8 cellular contexts compared by ENCODE assay signal in genomic region chr10:124916585-124917167, GRCh38. TPM values are rescaled to one million over a fixed set of nuclear protein-coding genes. Genes with fewer than 3 reads are reported as not detected.
A peak's percentile ranks its signal among the peaks of the same experiment; 100 is the strongest.
DNase-seq lines count a peak whose midpoint lies in the region; ATAC-seq, FAIRE-seq and TF ChIP-seq lines count a peak whose summit lies in the region.

No MANE protein-coding gene starts in this region.

- H3K9ac ChIP-seq in DND-41 (ENCODE audit: low read depth, low read length) (peak overlapping the region; percentile 79), KMS-11 (peak overlapping the region; percentile 84), fibroblast of lung (ENCODE audit: insufficient read depth, low read length) (peak overlapping the region; percentile 95)

- H4K20me1 ChIP-seq in DND-41 (ENCODE audit: insufficient read depth, low read length) (peaks cover 40% of the 10 kb centered on the region), KMS-11 (ENCODE audit: insufficient read depth) (no peaks in the 10 kb centered on the region), fibroblast of lung (ENCODE audit: control insufficient read depth, extremely low read depth, insufficient read depth, low read length) (peaks cover 4% of the 10 kb centered on the region)

- H3K9me3 Mint-ChIP-seq in naive B cell, result no peaks in the 10 kb centered on the region
- no peaks in the 10 kb centered on the region for H3K9me3 Mint-ChIP-seq in stimulated activated effector memory CD8-positive, alpha-beta T cell treated with anti-CD3 and anti-CD28 coated beads, Interleukin-12 subunit alpha, Interleukin-12 subunit beta, amount 100 ng/mL, for 72 hours

- H3K4me3 Mint-ChIP-seq in naive B cell, result peak overlapping the region; percentile 85 to 94 (median 91)
- H3K4me3 Mint-ChIP-seq in stimulated activated effector memory CD8-positive, alpha-beta T cell treated with anti-CD3 and anti-CD28 coated beads, Interleukin-12 subunit alpha, Interleukin-12 subunit beta, amount 100 ng/mL, for 72 hours, result peak overlapping the region; percentile 86

- H3K4me1 ChIP-seq in DND-41 (ENCODE audit: insufficient read depth, low read length) (peaks cover 39% of the 10 kb centered on the region), KMS-11 (ENCODE audit: low read depth, poor library complexity, severe bottlenecking) (peaks cover 30% of the 10 kb centered on the region), fibroblast of lung (ENCODE audit: control insufficient read depth, extremely low read depth, insufficient read depth, low read length) (peaks cover 7% of the 10 kb centered on the region)

- H3K9me3 ChIP-seq in DND-41 (ENCODE audit: insufficient read depth, low read length, severe bottlenecking) (no peaks in the 10 kb centered on the region), fibroblast of lung (ENCODE audit: control insufficient read depth, insufficient read depth, low read depth, low read length) (no peaks in the 10 kb centered on the region)

- H3K27me3 ChIP-seq in DND-41 (ENCODE audit: insufficient read depth, low read length, poor library complexity) (peaks cover 3% of the 10 kb centered on the region), KMS-11 (ENCODE audit: insufficient read depth, low read depth) (no peaks in the 10 kb centered on the region), fibroblast of lung (ENCODE audit: control insufficient read depth, insufficient read depth, low read length) (no peaks in the 10 kb centered on the region)

- peaks cover 0 to 7% of the 10 kb centered on the region in 2 donors for H3K36me3 Mint-ChIP-seq in naive B cell
- H3K36me3 Mint-ChIP-seq in stimulated activated effector memory CD8-positive, alpha-beta T cell treated with anti-CD3 and anti-CD28 coated beads, Interleukin-12 subunit alpha, Interleukin-12 subunit beta, amount 100 ng/mL, for 72 hours, result peaks cover 12% of the 10 kb centered on the region

- DNase-seq in DND-41 (peak; percentile 96), RCC 7860 (ENCODE audit: low spot score) (peak; percentile 86), fibroblast of lung (ENCODE audit: low read depth in 2 of 2) (peak; percentile 94), naive B cell (peak; percentile 98)
- DNase-seq in activated T-helper 1 cell treated with anti-CD3 and anti-CD28 coated beads, Interleukin-2, amount 50 U/mL, for 16 hours (ENCODE audit: low read depth in 1 of 2, low spot score in 1 of 2), result peak; percentile 93 to 95
- DNase-seq in stimulated activated effector memory CD8-positive, alpha-beta T cell treated with anti-CD3 and anti-CD28 coated beads, Interleukin-12 subunit alpha, Interleukin-12 subunit beta, amount 100 ng/mL, for 72 hours (ENCODE audit: low spot score in 2 of 2), result peak; percentile 94 to 95

- H3K27ac Mint-ChIP-seq in naive B cell, result peak overlapping the region; percentile 78 to 98 (median 95)
- peak overlapping the region; percentile 95 for H3K27ac Mint-ChIP-seq in stimulated activated effector memory CD8-positive, alpha-beta T cell treated with anti-CD3 and anti-CD28 coated beads, Interleukin-12 subunit alpha, Interleukin-12 subunit beta, amount 100 ng/mL, for 72 hours

- H3K4me2 ChIP-seq in DND-41 (ENCODE audit: insufficient read depth, low read length), result peak overlapping the region; percentile 80
- H3K4me2 ChIP-seq in KMS-11, result peak overlapping the region; percentile 81
- peak overlapping the region; percentile 91 for H3K4me2 ChIP-seq in fibroblast of lung (ENCODE audit: extremely low read depth, insufficient read depth, low read length)

- FAIRE-seq in RCC 7860 (lab: Jason Lieb, UNC), result no peak

- H3K36me3 ChIP-seq in DND-41 (ENCODE audit: insufficient read depth, low read length) (peaks cover 3% of the 10 kb centered on the region; the same call in 1 of the 2 replicates), KMS-11 (ENCODE audit: insufficient read depth) (no peaks in the 10 kb centered on the region), fibroblast of lung (ENCODE audit: control insufficient read depth, insufficient read depth, low read length) (no peaks in the 10 kb centered on the region)

- ATAC-seq in DND-41 (ENCODE audit: insufficient read depth, low read depth), result peak; percentile 94
- peak; percentile 93 for ATAC-seq in GM21786 (IDR thresholded peaks at IDR 0.05; ENCODE audit: unreplicated experiment)
- ATAC-seq in naive B cell (ENCODE audit: low read depth in 2 of 2), result peak; percentile 91 to 93
- peak; percentile 98 for ATAC-seq in stimulated activated effector memory CD8-positive, alpha-beta T cell treated with anti-CD3 and anti-CD28 coated beads, Interleukin-12 subunit alpha, Interleukin-12 subunit beta, amount 100 ng/mL, for 72 hours

- H3K79me2 ChIP-seq in DND-41 (ENCODE audit: insufficient read depth, low read length), result peaks cover 53% of the 10 kb centered on the region
- peaks cover 42% of the 10 kb centered on the region for H3K79me2 ChIP-seq in KMS-11 (ENCODE audit: insufficient read depth, low read depth)
- H3K79me2 ChIP-seq in fibroblast of lung (ENCODE audit: control insufficient read depth, insufficient read depth, low read length), result peaks cover 44% of the 10 kb centered on the region

- H3K27ac ChIP-seq in DND-41 (ENCODE audit: low read length), result peak overlapping the region; percentile 83
- H3K27ac ChIP-seq in KMS-11, result peak overlapping the region; percentile 75
- H3K27ac ChIP-seq in fibroblast of lung (ENCODE audit: insufficient read depth, low read length), result peak overlapping the region; percentile 89

- peak overlapping the region; percentile 73 to 94; a peak in 3 of 4 replicates for H3K4me3 ChIP-seq in DND-41 (ENCODE audit: low read depth in 1 of 2, low read length in 2 of 2)
- H3K4me3 ChIP-seq in KMS-11 (IDR thresholded peaks at IDR 0.05; ENCODE audit: insufficient read depth, low read depth, low read length), result no peak overlapping the region
- peak overlapping the region; percentile 73 to 99 (median 96) for H3K4me3 ChIP-seq in fibroblast of lung (replicated peaks in 1 of 4; ENCODE audit: control extremely low read depth in 1 of 4, insufficient read depth in 1 of 4, low read depth in 3 of 4, low read length in 4 of 4)

- H3K27me3 Mint-ChIP-seq in naive B cell, result peaks cover 8 to 12% (median 12%) of the 10 kb centered on the region in 3 donors

- H2AFZ ChIP-seq in DND-41 (ENCODE audit: low read depth, low read length), result peak overlapping the region; percentile 90
- peak overlapping the region; percentile 62 for H2AFZ ChIP-seq in KMS-11 (ENCODE audit: low read depth)
- peak overlapping the region; percentile 23 for H2AFZ ChIP-seq in fibroblast of lung (ENCODE audit: low read length)

- TF ChIP-seq CTCF in DND-41 (IDR thresholded peaks at IDR 0.05; ENCODE audit: borderline replicate concordance, extremely low read depth, low read length, poor library complexity, severe bottlenecking) (no peak), KMS-11 (conservative IDR thresholded peaks at IDR 0.05; ENCODE audit: low read depth, low read length) (no peak), fibroblast of lung (conservative IDR thresholded peaks at IDR 0.05 in 1 of 2, IDR thresholded peaks at IDR 0.05 in 1 of 2; ENCODE audit: low read depth in 1 of 2, low read length in 2 of 2) (no peak)

- H3K4me1 Mint-ChIP-seq in naive B cell, result peaks cover 27 to 41% (median 36%) of the 10 kb centered on the region in 3 donors
- peaks cover 23% of the 10 kb centered on the region for H3K4me1 Mint-ChIP-seq in stimulated activated effector memory CD8-positive, alpha-beta T cell treated with anti-CD3 and anti-CD28 coated beads, Interleukin-12 subunit alpha, Interleukin-12 subunit beta, amount 100 ng/mL, for 72 hours

RNA-seq across cellular contexts. Expression of gene ZRANB1, which starts 25.2 kb away (rescaled TPM):
- total RNA-seq in fibroblast of lung, result 32.9 and 39.3 TPM in 2 replicates
- polyA plus RNA-seq in fibroblast of lung (18.1 and 26.5 TPM in 2 replicates), naive B cell (ENCODE audit: low read depth in 6 of 6) (10 to 100 TPM in 2 of 6 donors, 1 to 10 TPM in 4; 4.5 to 15.0 (median 9.3) TPM)
- 11.2 and 14.7 TPM in 2 replicates for polyA plus RNA-seq in fibroblast of lung (2012)
- 5.1 and 8.7 TPM in 2 replicates for polyA minus RNA-seq in fibroblast of lung (ENCODE audit: low replicate concordance)

Comparison
In these comparisons a context has a peak if more than half of its experiments do, and no peak if none do; other contexts are left out.
1. H2AFZ ChIP-seq: peak in every context shown above with its lines; median percentile 90 in DND-41; 62 in KMS-11; 23 in fibroblast of lung.